Comparison of ENCODE assay signal across 9 cellular contexts in genomic region chr4:42671431-42672194, GRCh38. TPM values are rescaled to one million over a fixed set of nuclear protein-coding genes. Genes with fewer than 3 reads are reported as not detected.
DNase-seq lines count a peak whose midpoint lies in the region; ATAC-seq lines count a peak whose summit lies in the region.
"Had no signal": no experiment of that assay in that cellular context is flagged by ENCODE, and none has a peak within 500 bp of the region (broad histone marks: within the 10 kb centered on the region; RNA-seq: fewer than 3 reads in every experiment).

No MANE protein-coding gene starts in this region.

- H3K4me1 Mint-ChIP-seq in activated CD8-positive, alpha-beta T cell treated with anti-CD3 and anti-CD28 coated beads, Interleukin-2, amount 10 ng/mL, durations not matched to agents 7 days and 5 days (ENCODE audit: low read depth): peaks cover 57% of the 10 kb centered on the region

- peak overlapping the region; percentile 97 for H3K27ac Mint-ChIP-seq in activated CD8-positive, alpha-beta T cell treated with anti-CD3 and anti-CD28 coated beads, Interleukin-2, amount 10 ng/mL, durations not matched to agents 7 days and 5 days

- CTCF ChIA-PET in activated CD8-positive, alpha-beta T cell treated with anti-CD3 and anti-CD28 coated beads, Interleukin-2, amount 10 ng/mL, durations not matched to agents 7 days and 5 days (lab: Charles Lee): interaction anchor here (0.6 to 2.2 kb wide), 10 partner anchors 9 to 50 kb away, joined by 3 to 19 read pairs (median 3); partner anchors contain the start of gene ATP8A1

- H3K4me3 Mint-ChIP-seq in activated CD8-positive, alpha-beta T cell treated with anti-CD3 and anti-CD28 coated beads, Interleukin-2, amount 10 ng/mL, durations not matched to agents 7 days and 5 days: peak overlapping the region; percentile 72

- intact Hi-C loops in Right ventricle myocardium inferior (cut with DNase I): loop anchor here (5.0 kb wide), 1 partner anchor 99 kb away; no protein-coding TSS in a partner anchor

- peak; percentile 79 for DNase-seq in activated CD8-positive, alpha-beta T cell treated with anti-CD3 and anti-CD28 coated beads, Interleukin-2, amount 10 ng/mL, durations not matched to agents 7 days and 5 days
- DNase-seq in stimulated activated CD8-positive, alpha-beta memory T cell treated with anti-CD3 and anti-CD28 coated beads, Interleukin-15, amount 100 ng/mL, for 48 hours (ENCODE audit: low read depth in 2 of 2): peak; percentile 26 to 54
- DNase-seq in Right ventricle myocardium inferior (ENCODE audit: missing footprints) (no peak), amygdala (lab: John Stamatoyannopoulos, UW) (no peak), DMS 273 treated with DMSO at 0.1 percent for 48 hours (lab: John Stamatoyannopoulos, UW) (no peak)
- DNase-seq: NCI-H187, uterus had no signal

- H3K27me3 Mint-ChIP-seq in activated CD8-positive, alpha-beta T cell treated with anti-CD3 and anti-CD28 coated beads, Interleukin-2, amount 10 ng/mL, durations not matched to agents 7 days and 5 days (ENCODE audit: low read depth): no peaks in the 10 kb centered on the region

- ATAC-seq in GM19035 (IDR thresholded peaks at IDR 0.05; ENCODE audit: unreplicated experiment) (peak; percentile 73), HG02885 (IDR thresholded peaks at IDR 0.05; ENCODE audit: poor library complexity, unreplicated experiment) (peak; percentile 83), Right ventricle myocardium inferior (no peak)
- ATAC-seq in activated CD8-positive, alpha-beta T cell treated with anti-CD3 and anti-CD28 coated beads, Interleukin-2, amount 10 ng/mL, durations not matched to agents 7 days and 5 days: peak; percentile 92

- peaks cover 12% of the 10 kb centered on the region for H3K9me3 Mint-ChIP-seq in activated CD8-positive, alpha-beta T cell treated with anti-CD3 and anti-CD28 coated beads, Interleukin-2, amount 10 ng/mL, durations not matched to agents 7 days and 5 days (ENCODE audit: insufficient read depth)

- POLR2A ChIA-PET in activated CD8-positive, alpha-beta T cell treated with anti-CD3 and anti-CD28 coated beads, Interleukin-2, amount 10 ng/mL, durations not matched to agents 7 days and 5 days (lab: Charles Lee): interaction anchor here (0.9 to 2.2 kb wide), 5 partner anchors 12 to 43 kb away, joined by 3 to 58 read pairs (median 5); partner anchors contain the start of gene ATP8A1

- H3K36me3 Mint-ChIP-seq in activated CD8-positive, alpha-beta T cell treated with anti-CD3 and anti-CD28 coated beads, Interleukin-2, amount 10 ng/mL, durations not matched to agents 7 days and 5 days (ENCODE audit: low read depth): peaks cover 27% of the 10 kb centered on the region

RNA-seq across cellular contexts. Expression of gene ATP8A1, which starts 14.7 kb away (rescaled TPM):
- 10 to 100 TPM; 37.2 to 38.5 TPM for total RNA-seq in activated CD8-positive, alpha-beta T cell treated with anti-CD3 and anti-CD28 coated beads, Interleukin-2, amount 10 ng/mL, durations not matched to agents 7 days and 5 days
- total RNA-seq in Right ventricle myocardium inferior: 14.6 TPM

Comparison
In these comparisons a context has a peak if more than half of its experiments do, and no peak if none do; other contexts are left out.
1. DNase-seq: peak in activated CD8-positive, alpha-beta T cell treated with anti-CD3 and anti-CD28 coated beads, Interleukin-2, amount 10 ng/mL, durations not matched to agents 7 days and 5 days (single experiment) and stimulated activated CD8-positive, alpha-beta memory T cell treated with anti-CD3 and anti-CD28 coated beads, Interleukin-15, amount 100 ng/mL, for 48 hours (2 of 2); none in Right ventricle myocardium inferior (single experiment), amygdala (0 of 56) and DMS 273 treated with DMSO at 0.1 percent for 48 hours (single experiment).